In genomic region chr12:62021808-62022207, GRCh38 we compare ENCODE assay signal across 1 cellular context.
TF ChIP-seq lines count a peak whose summit lies in the region.

No MANE protein-coding gene starts in this region.

TF ChIP-seq in HCT116, 20 proteins besides CTCF, POLR2A, EP300 and RAD21 (continued from another document):
- TF ChIP-seq YY1 (IDR thresholded peaks at IDR 0.05; ENCODE audit: extremely low read depth, insufficient replicate concordance, low read depth, low read length) (no peak), EZH2 (IDR thresholded peaks at IDR 0.05) (no peak), ZNF274 (IDR thresholded peaks at IDR 0.05; ENCODE audit: low read depth, low read length) (no peak)
